In genomic region chr19:17340871-17341357, GRCh38 we compare ENCODE assay signal across 1 cellular context.
TF ChIP-seq lines count a peak whose summit lies in the region.

No MANE protein-coding gene starts in this region.

TF ChIP-seq in HepG2, 621 proteins besides CTCF, POLR2A, EP300 and RAD21 (continued from another document and continues in another):
- TF ChIP-seq STAT6 (CRISPR knock-in tag; IDR thresholded peaks at IDR 0.05; ENCODE audit: borderline replicate concordance) (no peak), SOX5 (CRISPR knock-in tag; IDR thresholded peaks at IDR 0.05; ENCODE audit: borderline replicate concordance) (peak; percentile 18; the same call in 1 of the 2 replicates), HDAC2 (CRISPR knock-in tag; IDR thresholded peaks at IDR 0.05) (peak; percentile 65; the same call in 1 of the 2 replicates), NAIF1 (CRISPR knock-in tag; IDR thresholded peaks at IDR 0.05; ENCODE audit: borderline replicate concordance) (no peak), HIVEP1 (CRISPR knock-in tag; IDR thresholded peaks at IDR 0.05) (peak; percentile 53; the same call in 1 of the 2 replicates), FLYWCH1 (CRISPR knock-in tag; IDR thresholded peaks at IDR 0.05) (no peak), AGO2 (optimal IDR thresholded peaks at IDR 0.05; ENCODE audit: low read depth, low read length) (peak; percentile 81), TFDP1 (CRISPR knock-in tag; IDR thresholded peaks at IDR 0.05; ENCODE audit: borderline replicate concordance) (peak; percentile 68; the same call in 1 of the 2 replicates), GATA4 (IDR thresholded peaks at IDR 0.05; ENCODE audit: borderline replicate concordance, low read depth) (no peak), HNRNPL (IDR thresholded peaks at IDR 0.05; ENCODE audit: low read depth, low read length) (no peak), HOXA7 (CRISPR knock-in tag; IDR thresholded peaks at IDR 0.05) (0 out of 2 replicates have a peak, but pooled peaks have one; percentile 62), ETV6 (CRISPR knock-in tag; conservative IDR thresholded peaks at IDR 0.05) (no peak), ZFP37 (CRISPR knock-in tag; IDR thresholded peaks at IDR 0.05; ENCODE audit: borderline replicate concordance) (peak; percentile 81; the same call in 1 of the 2 replicates), ZNF770 (CRISPR knock-in tag; IDR thresholded peaks at IDR 0.05) (peak; percentile 59), HNF4A (CRISPR knock-in tag; IDR thresholded peaks at IDR 0.05) (peak; percentile 69; the same call in 1 of the 2 replicates)
- TF ChIP-seq, protein P1, sequence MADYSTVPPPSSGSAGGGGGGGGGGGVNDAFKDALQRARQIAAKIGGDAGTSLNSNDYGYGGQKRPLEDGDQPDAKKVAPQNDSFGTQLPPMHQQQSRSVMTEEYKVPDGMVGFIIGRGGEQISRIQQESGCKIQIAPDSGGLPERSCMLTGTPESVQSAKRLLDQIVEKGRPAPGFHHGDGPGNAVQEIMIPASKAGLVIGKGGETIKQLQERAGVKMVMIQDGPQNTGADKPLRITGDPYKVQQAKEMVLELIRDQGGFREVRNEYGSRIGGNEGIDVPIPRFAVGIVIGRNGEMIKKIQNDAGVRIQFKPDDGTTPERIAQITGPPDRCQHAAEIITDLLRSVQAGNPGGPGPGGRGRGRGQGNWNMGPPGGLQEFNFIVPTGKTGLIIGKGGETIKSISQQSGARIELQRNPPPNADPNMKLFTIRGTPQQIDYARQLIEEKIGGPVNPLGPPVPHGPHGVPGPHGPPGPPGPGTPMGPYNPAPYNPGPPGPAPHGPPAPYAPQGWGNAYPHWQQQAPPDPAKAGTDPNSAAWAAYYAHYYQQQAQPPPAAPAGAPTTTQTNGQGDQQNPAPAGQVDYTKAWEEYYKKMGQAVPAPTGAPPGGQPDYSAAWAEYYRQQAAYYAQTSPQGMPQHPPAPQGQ (CRISPR knock-in tag; IDR thresholded peaks at IDR 0.05; ENCODE audit: borderline replicate concordance) = no peak
- TF ChIP-seq, protein P2, sequence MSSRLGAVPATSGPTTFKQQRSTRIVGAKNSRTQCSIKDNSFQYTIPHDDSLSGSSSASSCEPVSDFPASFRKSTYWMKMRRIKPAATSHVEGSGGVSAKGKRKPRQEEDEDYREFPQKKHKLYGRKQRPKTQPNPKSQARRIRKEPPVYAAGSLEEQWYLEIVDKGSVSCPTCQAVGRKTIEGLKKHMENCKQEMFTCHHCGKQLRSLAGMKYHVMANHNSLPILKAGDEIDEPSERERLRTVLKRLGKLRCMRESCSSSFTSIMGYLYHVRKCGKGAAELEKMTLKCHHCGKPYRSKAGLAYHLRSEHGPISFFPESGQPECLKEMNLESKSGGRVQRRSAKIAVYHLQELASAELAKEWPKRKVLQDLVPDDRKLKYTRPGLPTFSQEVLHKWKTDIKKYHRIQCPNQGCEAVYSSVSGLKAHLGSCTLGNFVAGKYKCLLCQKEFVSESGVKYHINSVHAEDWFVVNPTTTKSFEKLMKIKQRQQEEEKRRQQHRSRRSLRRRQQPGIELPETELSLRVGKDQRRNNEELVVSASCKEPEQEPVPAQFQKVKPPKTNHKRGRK (CRISPR knock-in tag; IDR thresholded peaks at IDR 0.05) = no peak
- TF ChIP-seq, protein P3, sequence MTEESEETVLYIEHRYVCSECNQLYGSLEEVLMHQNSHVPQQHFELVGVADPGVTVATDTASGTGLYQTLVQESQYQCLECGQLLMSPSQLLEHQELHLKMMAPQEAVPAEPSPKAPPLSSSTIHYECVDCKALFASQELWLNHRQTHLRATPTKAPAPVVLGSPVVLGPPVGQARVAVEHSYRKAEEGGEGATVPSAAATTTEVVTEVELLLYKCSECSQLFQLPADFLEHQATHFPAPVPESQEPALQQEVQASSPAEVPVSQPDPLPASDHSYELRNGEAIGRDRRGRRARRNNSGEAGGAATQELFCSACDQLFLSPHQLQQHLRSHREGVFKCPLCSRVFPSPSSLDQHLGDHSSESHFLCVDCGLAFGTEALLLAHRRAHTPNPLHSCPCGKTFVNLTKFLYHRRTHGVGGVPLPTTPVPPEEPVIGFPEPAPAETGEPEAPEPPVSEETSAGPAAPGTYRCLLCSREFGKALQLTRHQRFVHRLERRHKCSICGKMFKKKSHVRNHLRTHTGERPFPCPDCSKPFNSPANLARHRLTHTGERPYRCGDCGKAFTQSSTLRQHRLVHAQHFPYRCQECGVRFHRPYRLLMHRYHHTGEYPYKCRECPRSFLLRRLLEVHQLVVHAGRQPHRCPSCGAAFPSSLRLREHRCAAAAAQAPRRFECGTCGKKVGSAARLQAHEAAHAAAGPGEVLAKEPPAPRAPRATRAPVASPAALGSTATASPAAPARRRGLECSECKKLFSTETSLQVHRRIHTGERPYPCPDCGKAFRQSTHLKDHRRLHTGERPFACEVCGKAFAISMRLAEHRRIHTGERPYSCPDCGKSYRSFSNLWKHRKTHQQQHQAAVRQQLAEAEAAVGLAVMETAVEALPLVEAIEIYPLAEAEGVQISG (CRISPR knock-in tag; IDR thresholded peaks at IDR 0.05) = peak; percentile 75
- TF ChIP-seq, protein P4, sequence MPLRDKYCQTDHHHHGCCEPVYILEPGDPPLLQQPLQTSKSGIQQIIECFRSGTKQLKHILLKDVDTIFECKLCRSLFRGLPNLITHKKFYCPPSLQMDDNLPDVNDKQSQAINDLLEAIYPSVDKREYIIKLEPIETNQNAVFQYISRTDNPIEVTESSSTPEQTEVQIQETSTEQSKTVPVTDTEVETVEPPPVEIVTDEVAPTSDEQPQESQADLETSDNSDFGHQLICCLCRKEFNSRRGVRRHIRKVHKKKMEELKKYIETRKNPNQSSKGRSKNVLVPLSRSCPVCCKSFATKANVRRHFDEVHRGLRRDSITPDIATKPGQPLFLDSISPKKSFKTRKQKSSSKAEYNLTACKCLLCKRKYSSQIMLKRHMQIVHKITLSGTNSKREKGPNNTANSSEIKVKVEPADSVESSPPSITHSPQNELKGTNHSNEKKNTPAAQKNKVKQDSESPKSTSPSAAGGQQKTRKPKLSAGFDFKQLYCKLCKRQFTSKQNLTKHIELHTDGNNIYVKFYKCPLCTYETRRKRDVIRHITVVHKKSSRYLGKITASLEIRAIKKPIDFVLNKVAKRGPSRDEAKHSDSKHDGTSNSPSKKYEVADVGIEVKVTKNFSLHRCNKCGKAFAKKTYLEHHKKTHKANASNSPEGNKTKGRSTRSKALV (CRISPR knock-in tag; IDR thresholded peaks at IDR 0.05) = no peak
- TF ChIP-seq, protein P5, sequence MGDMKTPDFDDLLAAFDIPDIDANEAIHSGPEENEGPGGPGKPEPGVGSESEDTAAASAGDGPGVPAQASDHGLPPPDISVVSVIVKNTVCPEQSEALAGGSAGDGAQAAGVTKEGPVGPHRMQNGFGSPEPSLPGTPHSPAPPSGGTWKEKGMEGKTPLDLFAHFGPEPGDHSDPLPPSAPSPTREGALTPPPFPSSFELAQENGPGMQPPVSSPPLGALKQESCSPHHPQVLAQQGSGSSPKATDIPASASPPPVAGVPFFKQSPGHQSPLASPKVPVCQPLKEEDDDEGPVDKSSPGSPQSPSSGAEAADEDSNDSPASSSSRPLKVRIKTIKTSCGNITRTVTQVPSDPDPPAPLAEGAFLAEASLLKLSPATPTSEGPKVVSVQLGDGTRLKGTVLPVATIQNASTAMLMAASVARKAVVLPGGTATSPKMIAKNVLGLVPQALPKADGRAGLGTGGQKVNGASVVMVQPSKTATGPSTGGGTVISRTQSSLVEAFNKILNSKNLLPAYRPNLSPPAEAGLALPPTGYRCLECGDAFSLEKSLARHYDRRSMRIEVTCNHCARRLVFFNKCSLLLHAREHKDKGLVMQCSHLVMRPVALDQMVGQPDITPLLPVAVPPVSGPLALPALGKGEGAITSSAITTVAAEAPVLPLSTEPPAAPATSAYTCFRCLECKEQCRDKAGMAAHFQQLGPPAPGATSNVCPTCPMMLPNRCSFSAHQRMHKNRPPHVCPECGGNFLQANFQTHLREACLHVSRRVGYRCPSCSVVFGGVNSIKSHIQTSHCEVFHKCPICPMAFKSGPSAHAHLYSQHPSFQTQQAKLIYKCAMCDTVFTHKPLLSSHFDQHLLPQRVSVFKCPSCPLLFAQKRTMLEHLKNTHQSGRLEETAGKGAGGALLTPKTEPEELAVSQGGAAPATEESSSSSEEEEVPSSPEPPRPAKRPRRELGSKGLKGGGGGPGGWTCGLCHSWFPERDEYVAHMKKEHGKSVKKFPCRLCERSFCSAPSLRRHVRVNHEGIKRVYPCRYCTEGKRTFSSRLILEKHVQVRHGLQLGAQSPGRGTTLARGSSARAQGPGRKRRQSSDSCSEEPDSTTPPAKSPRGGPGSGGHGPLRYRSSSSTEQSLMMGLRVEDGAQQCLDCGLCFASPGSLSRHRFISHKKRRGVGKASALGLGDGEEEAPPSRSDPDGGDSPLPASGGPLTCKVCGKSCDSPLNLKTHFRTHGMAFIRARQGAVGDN (CRISPR knock-in tag; IDR thresholded peaks at IDR 0.05) = peak; percentile 98
- TF ChIP-seq, protein P6, sequence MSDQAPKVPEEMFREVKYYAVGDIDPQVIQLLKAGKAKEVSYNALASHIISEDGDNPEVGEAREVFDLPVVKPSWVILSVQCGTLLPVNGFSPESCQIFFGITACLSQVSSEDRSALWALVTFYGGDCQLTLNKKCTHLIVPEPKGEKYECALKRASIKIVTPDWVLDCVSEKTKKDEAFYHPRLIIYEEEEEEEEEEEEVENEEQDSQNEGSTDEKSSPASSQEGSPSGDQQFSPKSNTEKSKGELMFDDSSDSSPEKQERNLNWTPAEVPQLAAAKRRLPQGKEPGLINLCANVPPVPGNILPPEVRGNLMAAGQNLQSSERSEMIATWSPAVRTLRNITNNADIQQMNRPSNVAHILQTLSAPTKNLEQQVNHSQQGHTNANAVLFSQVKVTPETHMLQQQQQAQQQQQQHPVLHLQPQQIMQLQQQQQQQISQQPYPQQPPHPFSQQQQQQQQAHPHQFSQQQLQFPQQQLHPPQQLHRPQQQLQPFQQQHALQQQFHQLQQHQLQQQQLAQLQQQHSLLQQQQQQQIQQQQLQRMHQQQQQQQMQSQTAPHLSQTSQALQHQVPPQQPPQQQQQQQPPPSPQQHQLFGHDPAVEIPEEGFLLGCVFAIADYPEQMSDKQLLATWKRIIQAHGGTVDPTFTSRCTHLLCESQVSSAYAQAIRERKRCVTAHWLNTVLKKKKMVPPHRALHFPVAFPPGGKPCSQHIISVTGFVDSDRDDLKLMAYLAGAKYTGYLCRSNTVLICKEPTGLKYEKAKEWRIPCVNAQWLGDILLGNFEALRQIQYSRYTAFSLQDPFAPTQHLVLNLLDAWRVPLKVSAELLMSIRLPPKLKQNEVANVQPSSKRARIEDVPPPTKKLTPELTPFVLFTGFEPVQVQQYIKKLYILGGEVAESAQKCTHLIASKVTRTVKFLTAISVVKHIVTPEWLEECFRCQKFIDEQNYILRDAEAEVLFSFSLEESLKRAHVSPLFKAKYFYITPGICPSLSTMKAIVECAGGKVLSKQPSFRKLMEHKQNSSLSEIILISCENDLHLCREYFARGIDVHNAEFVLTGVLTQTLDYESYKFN (CRISPR knock-in tag; conservative IDR thresholded peaks at IDR 0.05) = peak; percentile 82
